ENCODE assay signal across 1 cellular context in the genomic region with DNA sequence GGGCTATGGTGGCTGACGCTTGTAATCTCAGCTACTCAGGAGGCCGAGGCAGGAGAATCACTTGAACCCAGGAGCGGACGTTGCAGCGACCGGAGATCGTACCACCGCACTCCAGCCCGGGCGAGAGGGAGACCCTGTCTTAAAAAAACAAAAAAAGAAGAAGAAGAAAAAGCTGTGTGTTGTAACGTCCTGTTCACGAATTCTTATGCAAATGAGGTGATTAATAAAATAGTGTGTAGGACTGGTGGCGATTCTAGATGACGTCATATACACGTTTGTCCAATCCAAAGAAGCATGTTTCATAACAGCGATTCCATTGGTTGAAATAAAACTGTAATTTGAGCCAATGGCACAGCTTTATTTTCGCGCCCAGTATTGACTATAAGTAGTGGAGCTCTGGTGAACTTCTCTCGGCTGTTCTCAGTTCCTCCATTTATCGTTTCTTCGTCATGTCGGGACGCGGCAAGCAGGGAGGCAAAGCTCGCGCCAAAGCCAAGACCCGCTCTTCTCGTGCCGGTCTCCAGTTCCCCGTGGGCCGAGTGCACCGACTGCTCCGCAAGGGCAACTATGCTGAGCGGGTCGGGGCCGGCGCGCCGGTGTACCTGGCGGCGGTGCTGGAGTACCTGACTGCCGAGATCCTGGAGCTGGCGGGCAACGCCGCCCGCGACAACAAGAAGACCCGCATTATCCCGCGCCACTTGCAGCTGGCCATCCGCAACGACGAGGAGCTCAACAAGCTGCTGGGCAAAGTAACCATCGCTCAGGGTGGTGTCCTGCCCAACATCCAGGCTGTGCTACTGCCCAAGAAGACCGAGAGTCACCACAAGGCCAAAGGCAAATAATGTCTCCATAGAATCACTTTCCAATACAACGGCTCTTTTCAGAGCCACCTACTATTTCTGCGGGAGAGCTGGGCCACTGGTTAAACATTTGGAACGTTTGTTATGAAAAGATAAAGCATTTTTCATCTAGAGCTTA.
A peak's percentile ranks its signal among the peaks of the same experiment; 100 is the strongest.
TF ChIP-seq lines count a peak whose summit lies in the region.

No MANE protein-coding gene starts in this region.

TF ChIP-seq in K562, 482 proteins besides CTCF, POLR2A, EP300 and RAD21 (continued from another document and continues in another):
- TF ChIP-seq, protein P1, sequence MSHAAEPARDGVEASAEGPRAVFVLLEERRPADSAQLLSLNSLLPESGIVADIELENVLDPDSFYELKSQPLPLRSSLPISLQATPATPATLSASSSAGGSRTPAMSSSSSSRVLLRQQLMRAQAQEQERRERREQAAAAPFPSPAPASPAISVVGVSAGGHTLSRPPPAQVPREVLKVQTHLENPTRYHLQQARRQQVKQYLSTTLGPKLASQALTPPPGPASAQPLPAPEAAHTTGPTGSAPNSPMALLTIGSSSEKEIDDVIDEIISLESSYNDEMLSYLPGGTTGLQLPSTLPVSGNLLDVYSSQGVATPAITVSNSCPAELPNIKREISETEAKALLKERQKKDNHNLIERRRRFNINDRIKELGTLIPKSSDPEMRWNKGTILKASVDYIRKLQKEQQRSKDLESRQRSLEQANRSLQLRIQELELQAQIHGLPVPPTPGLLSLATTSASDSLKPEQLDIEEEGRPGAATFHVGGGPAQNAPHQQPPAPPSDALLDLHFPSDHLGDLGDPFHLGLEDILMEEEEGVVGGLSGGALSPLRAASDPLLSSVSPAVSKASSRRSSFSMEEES (CRISPR knock-in tag; IDR thresholded peaks at IDR 0.05): no peak
- TF ChIP-seq JUND (IDR thresholded peaks at IDR 0.05; ENCODE audit: borderline replicate concordance, low read depth, low read length) (peak; percentile 94), JUND (tag; IDR thresholded peaks at IDR 0.05; ENCODE audit: borderline replicate concordance, low read depth, low read length) (peak; percentile 96; the same call in 2 of the 3 replicates), ZNF518B (CRISPR knock-in tag; IDR thresholded peaks at IDR 0.05) (no peak), SAFB (IDR thresholded peaks at IDR 0.05; ENCODE audit: borderline replicate concordance, low read depth, low read length) (no peak), CBX1 (IDR thresholded peaks at IDR 0.05; ENCODE audit: low read depth) (no peak), ZBTB1 (CRISPR knock-in tag; IDR thresholded peaks at IDR 0.05; ENCODE audit: borderline replicate concordance, low read depth) (no peak), SMARCC2 (IDR thresholded peaks at IDR 0.05; ENCODE audit: low read depth) (no peak), ELF2 (CRISPR knock-in tag; IDR thresholded peaks at IDR 0.05) (no peak), SAFB2 (IDR thresholded peaks at IDR 0.05; ENCODE audit: borderline replicate concordance, low read depth, low read length, severe bottlenecking) (no peak), MXI1 (IDR thresholded peaks at IDR 0.05; ENCODE audit: low read depth, low read length) (0 out of 2 replicates have a peak, but pooled peaks have one; percentile 29), HLTF (IDR thresholded peaks at IDR 0.05) (no peak), MEIS2 (IDR thresholded peaks at IDR 0.05; ENCODE audit: partially characterized antibody) (no peak), E2F8 (IDR thresholded peaks at IDR 0.05; ENCODE audit: low read depth, partially characterized antibody) (no peak), RBM34 (IDR thresholded peaks at IDR 0.05; ENCODE audit: borderline replicate concordance, insufficient read depth, low read length) (no peak), FOXK2 (conservative IDR thresholded peaks at IDR 0.05 in 1 of 2, IDR thresholded peaks at IDR 0.05 in 1 of 2; ENCODE audit: low read depth in 2 of 2) (no peak), MAZ (CRISPR knock-in tag; conservative IDR thresholded peaks at IDR 0.05 in 1 of 2, IDR thresholded peaks at IDR 0.05 in 1 of 2) (no peak), ZNF224 (CRISPR knock-in tag; IDR thresholded peaks at IDR 0.05) (no peak), NCOA6 (IDR thresholded peaks at IDR 0.05) (no peak), CREB5 (CRISPR knock-in tag; IDR thresholded peaks at IDR 0.05) (no peak), POLR3G (IDR thresholded peaks at IDR 0.05; ENCODE audit: extremely low read depth, insufficient read length, insufficient replicate concordance) (no peak), PREB (CRISPR knock-in tag; IDR thresholded peaks at IDR 0.05) (no peak), ARID1B (IDR thresholded peaks at IDR 0.05) (no peak), GTF2F1 (IDR thresholded peaks at IDR 0.05; ENCODE audit: low read depth, low read length) (peak; percentile 92; the same call in 1 of the 2 replicates), ZNF707 (CRISPR knock-in tag; conservative IDR thresholded peaks at IDR 0.05) (no peak), CEBPB (tag; IDR thresholded peaks at IDR 0.05) (peak; percentile 74), ZFP30 (CRISPR knock-in tag; IDR thresholded peaks at IDR 0.05; ENCODE audit: borderline replicate concordance) (no peak), FOS (IDR thresholded peaks at IDR 0.05; ENCODE audit: extremely low read depth, insufficient read length) (peak; percentile 58), ETV6 (IDR thresholded peaks at IDR 0.05; ENCODE audit: borderline replicate concordance in 1 of 2, low read depth in 2 of 2, low read length in 1 of 2) (no peak), ETV6 (CRISPR knock-in tag; IDR thresholded peaks at IDR 0.05; ENCODE audit: borderline replicate concordance) (no peak), SNRNP70 (optimal IDR thresholded peaks at IDR 0.05; ENCODE audit: low read depth, low read length) (no peak), ERF (CRISPR knock-in tag; IDR thresholded peaks at IDR 0.05) (no peak), KLF6 (CRISPR knock-in tag; IDR thresholded peaks at IDR 0.05; ENCODE audit: borderline replicate concordance) (no peak), PML (IDR thresholded peaks at IDR 0.05; ENCODE audit: low read length) (peak; percentile 79; the same call in 1 of the 2 replicates), E2F6 (IDR thresholded peaks at IDR 0.05; ENCODE audit: borderline replicate concordance in 1 of 2, extremely low read depth in 1 of 2, insufficient read depth in 1 of 2, insufficient read length in 1 of 2, low read depth in 1 of 2, low read length in 1 of 2, poor library complexity in 1 of 2, severe bottlenecking in 1 of 2) (peak in 1 of 2 experiments; percentile 40), ATF1 (CRISPR knock-in tag; IDR thresholded peaks at IDR 0.05) (no peak), ATF1 (tag; IDR thresholded peaks at IDR 0.05) (peak; percentile 96), SUPT5H (IDR thresholded peaks at IDR 0.05) (peak; percentile 75), ZNF695 (CRISPR knock-in tag; IDR thresholded peaks at IDR 0.05) (no peak), JUNB (CRISPR knock-in tag; conservative IDR thresholded peaks at IDR 0.05) (peak; percentile 95), TAF1 (IDR thresholded peaks at IDR 0.05; ENCODE audit: control insufficient read depth, extremely low read depth, insufficient read depth, low read length, severe bottlenecking) (peak; percentile 76), BRCA1 (IDR thresholded peaks at IDR 0.05) (no peak), BRCA1 (CRISPR knock-in tag; IDR thresholded peaks at IDR 0.05) (no peak)
- TF ChIP-seq, protein P2, sequence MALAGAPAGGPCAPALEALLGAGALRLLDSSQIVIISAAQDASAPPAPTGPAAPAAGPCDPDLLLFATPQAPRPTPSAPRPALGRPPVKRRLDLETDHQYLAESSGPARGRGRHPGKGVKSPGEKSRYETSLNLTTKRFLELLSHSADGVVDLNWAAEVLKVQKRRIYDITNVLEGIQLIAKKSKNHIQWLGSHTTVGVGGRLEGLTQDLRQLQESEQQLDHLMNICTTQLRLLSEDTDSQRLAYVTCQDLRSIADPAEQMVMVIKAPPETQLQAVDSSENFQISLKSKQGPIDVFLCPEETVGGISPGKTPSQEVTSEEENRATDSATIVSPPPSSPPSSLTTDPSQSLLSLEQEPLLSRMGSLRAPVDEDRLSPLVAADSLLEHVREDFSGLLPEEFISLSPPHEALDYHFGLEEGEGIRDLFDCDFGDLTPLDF (CRISPR knock-in tag; IDR thresholded peaks at IDR 0.05): peak; percentile 63; the same call in 1 of the 2 replicates
